Comparison of ENCODE assay signal across 34 cellular contexts in genomic region chr5:58394326-58394725, GRCh38.
"Had no signal": no experiment of that assay in that cellular context is flagged by ENCODE, and none has a peak within 500 bp of the region (broad histone marks: within the 10 kb centered on the region; RNA-seq: fewer than 3 reads in every experiment).

No MANE protein-coding gene starts in this region.

- H3K27me3 ChIP-seq: brain microvascular endothelial cell, cardiac muscle cell, colonic mucosa, esophagus muscularis mucosa, gastroesophageal sphincter, heart left ventricle had no signal

- ATAC-seq: activated CD4-positive, CD25-positive, alpha-beta regulatory T cell treated with anti-CD3 and anti-CD28 coated beads, Interleukin-2, amount 50 U/mL, for 24 hours; activated CD8-positive, alpha-beta T cell treated with anti-CD3 and anti-CD28 coated beads for 36 hours; activated T-cell treated with anti-CD3 and anti-CD28 coated beads, Interleukin-2, amount 50 U/mL, for 4 hours; activated T-helper 17 cell treated with anti-CD3 and anti-CD28 coated beads, Interleukin-2, amount 50 U/mL, for 72 hours; gastroesophageal sphincter; heart left ventricle; T-helper 17 cell had no signal

- H3K36me3 ChIP-seq: brain microvascular endothelial cell, cardiac muscle cell, colonic mucosa, esophagus muscularis mucosa, gastroesophageal sphincter, heart left ventricle, WERI-Rb-1 had no signal

- H3K27ac Mint-ChIP-seq: activated B cell treated with CpG ODN at 0.5 μM for 24 hours; activated CD8-positive, alpha-beta T cell treated with anti-CD3 and anti-CD28 coated beads for 36 hours; activated naive CD8-positive, alpha-beta T cell; activated T-helper 17 cell treated with anti-CD3 and anti-CD28 coated beads, Interleukin-2, amount 50 U/mL, for 72 hours; T-helper 17 cell; T-helper 2 cell treated with Interferon-gamma antibody and Interleukin-4, amounts not matched to agents 5 μg/mL and 100 μg/mL, for 36 hours had no signal

- H3K27me3 Mint-ChIP-seq: activated naive CD8-positive, alpha-beta T cell had no signal

- H3K27ac ChIP-seq: brain microvascular endothelial cell, cardiac muscle cell, colonic mucosa, esophagus muscularis mucosa, gastroesophageal sphincter, heart left ventricle, WERI-Rb-1 had no signal

- H3K4me1 Mint-ChIP-seq: activated B cell treated with CpG ODN at 0.5 μM for 24 hours; activated T-helper 17 cell treated with anti-CD3 and anti-CD28 coated beads, Interleukin-2, amount 50 U/mL, for 72 hours had no signal

- H3K9me3 Mint-ChIP-seq: activated B cell treated with CpG ODN at 0.5 μM for 24 hours; activated CD8-positive, alpha-beta T cell treated with anti-CD3 and anti-CD28 coated beads for 36 hours; activated T-cell treated with anti-CD3 and anti-CD28 coated beads, Interleukin-2, amount 50 U/mL, for 4 hours; activated T-helper 17 cell treated with anti-CD3 and anti-CD28 coated beads, Interleukin-2, amount 50 U/mL, for 72 hours; T-helper 2 cell treated with Interferon-gamma antibody and Interleukin-4, amounts not matched to agents 5 μg/mL and 100 μg/mL, for 36 hours had no signal

- H3K4me1 ChIP-seq: colonic mucosa, esophagus muscularis mucosa, gastroesophageal sphincter, heart left ventricle had no signal

- H3K9me3 ChIP-seq: colonic mucosa, esophagus muscularis mucosa, gastroesophageal sphincter, heart left ventricle had no signal

- H3K4me3 ChIP-seq: cardiac muscle cell, colonic mucosa, esophagus muscularis mucosa, gastroesophageal sphincter, heart left ventricle had no signal

- FAIRE-seq: astrocyte, endometrium, endothelial cell of umbilical vein had no signal

- DNase-seq: activated B cell treated with CpG ODN at 0.5 μM for 24 hours; activated CD4-positive, alpha-beta T cell treated with anti-CD3 and anti-CD28 coated beads for 48 hours; activated CD4-positive, alpha-beta T cell treated with anti-CD3 and anti-CD28 coated beads, Interleukin-2, amount 50 U/mL, for 1 hour; activated CD4-positive, alpha-beta T cell treated with anti-CD3 and anti-CD28 coated beads, Interleukin-2, amount 50 U/mL, for 48 hours; activated CD8-positive, alpha-beta memory T cell treated with anti-CD3 and anti-CD28 coated beads for 24 hours; activated CD8-positive, alpha-beta T cell treated with anti-CD3 and anti-CD28 coated beads for 36 hours; activated effector memory CD4-positive, alpha-beta T cell treated with Interleukin-2 at 50 U/mL for 16 hours; activated gamma-delta T cell treated with Interleukin-2 at 50 U/mL for 16 hours; activated naive CD4-positive, alpha-beta T cell treated with anti-CD3 and anti-CD28 coated beads, Interleukin-2, amount 50 U/mL, for 16 hours; activated naive CD4-positive, alpha-beta T cell treated with Interleukin-2 at 50 U/mL for 16 hours; activated T-cell treated with anti-CD3 and anti-CD28 coated beads, Interleukin-2, amount 50 U/mL, for 4 hours; amniotic stem cell; anterior cingulate cortex; brain microvascular endothelial cell; central memory CD4-positive, alpha-beta T cell; cerebellar nuclear complex; colonic mucosa; effector CD8-positive, alpha-beta T cell; foreskin melanocyte; heart left ventricle; T-helper 1 cell; T-helper 17 cell; T1000; WERI-Rb-1 had no signal

- H3K4me3 Mint-ChIP-seq: activated B cell treated with CpG ODN at 0.5 μM for 24 hours; activated CD8-positive, alpha-beta T cell treated with anti-CD3 and anti-CD28 coated beads for 36 hours; activated naive CD8-positive, alpha-beta T cell; activated T-cell treated with anti-CD3 and anti-CD28 coated beads, Interleukin-2, amount 50 U/mL, for 4 hours; activated T-helper 17 cell treated with anti-CD3 and anti-CD28 coated beads, Interleukin-2, amount 50 U/mL, for 72 hours; T-helper 17 cell; T-helper 2 cell treated with Interferon-gamma antibody and Interleukin-4, amounts not matched to agents 5 μg/mL and 100 μg/mL, for 36 hours had no signal

- H3K36me3 Mint-ChIP-seq: activated naive CD8-positive, alpha-beta T cell had no signal
